11 cellular contexts compared by ENCODE assay signal in the genomic region with DNA sequence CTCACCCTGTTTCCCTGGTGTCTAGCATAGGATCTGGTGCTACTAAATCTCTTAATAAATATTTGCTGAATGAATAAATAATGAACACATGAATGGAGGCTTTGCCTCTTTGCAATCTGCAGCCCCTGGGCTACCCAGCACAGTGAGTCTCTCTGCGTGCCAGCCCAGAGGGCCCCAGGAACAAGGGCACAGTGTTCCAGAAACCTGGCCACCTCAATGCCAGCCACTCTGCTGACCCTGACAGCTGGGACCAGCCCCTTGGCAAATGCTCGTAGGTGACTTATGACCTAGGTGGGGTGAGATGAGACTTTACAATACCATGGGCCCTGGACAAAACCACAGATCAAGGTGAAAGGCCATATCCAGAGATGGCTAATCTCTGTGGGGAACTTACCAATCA. TPM values are rescaled to one million over a fixed set of nuclear protein-coding genes. Genes with fewer than 3 reads are reported as not detected.
DNase-seq lines count a peak whose midpoint lies in the region; ATAC-seq, FAIRE-seq and TF ChIP-seq lines count a peak whose summit lies in the region.
"Had no signal": no experiment of that assay in that cellular context is flagged by ENCODE, and none has a peak within 500 bp of the region (broad histone marks: within the 10 kb centered on the region; RNA-seq: fewer than 3 reads in every experiment).

No MANE protein-coding gene starts in this region.

- peak overlapping the region; percentile 71 for H2BK12ac ChIP-seq in trophoblast cell (ENCODE audit: low read length)

- H3K36me3 ChIP-seq in PC-9 (ENCODE audit: low read depth) (peaks cover 10% of the 10 kb centered on the region), esophagus squamous epithelium (peaks cover 16 to 92% (median 18%) of the 10 kb centered on the region in 3 donors), trophoblast cell (ENCODE audit: control insufficient read depth in 1 of 2, insufficient read depth in 2 of 2, low read length in 2 of 2) (peaks cover 19 to 23% of the 10 kb centered on the region in 2 experiments)

- ATAC-seq in GM18861 (IDR thresholded peaks at IDR 0.05; ENCODE audit: unreplicated experiment) = no peak
- ATAC-seq: activated T-helper 17 cell treated with anti-CD3 and anti-CD28 coated beads, Interleukin-2, amount 50 U/mL, for 72 hours had no signal

- H4K20me1 ChIP-seq in PC-9 (ENCODE audit: insufficient read depth) = no peaks in the 10 kb centered on the region

- H3K4me3 ChIP-seq in AG10803 (ENCODE audit: low read length) (peak overlapping the region; percentile 36), PC-9 (peak overlapping the region; percentile 44; the same call in 1 of the 2 replicates), esophagus squamous epithelium (peak overlapping the region in 1 of 4 donors; percentile 30), trophoblast cell (ENCODE audit: low read depth, low read length) (no peak overlapping the region)

- H2BK120ac ChIP-seq in trophoblast cell (ENCODE audit: insufficient read depth, low read length, poor library complexity) = peak overlapping the region; percentile 83

- H3K14ac ChIP-seq in trophoblast cell (ENCODE audit: low read length) = peak overlapping the region; percentile 69

- TSS peak; percentile 58 for BruUV-seq in PC-9 (replicated peaks; lab: Mats Ljungman, UMichigan)

- H2AK5ac ChIP-seq in trophoblast cell (ENCODE audit: low read length) = peak overlapping the region; percentile 44

- peak overlapping the region; percentile 14 for H3K23ac ChIP-seq in trophoblast cell (ENCODE audit: low read length)

- H3K27me3 ChIP-seq in PC-9 (ENCODE audit: insufficient read depth, low read depth) (no peaks in the 10 kb centered on the region), esophagus squamous epithelium (no peaks in the 10 kb centered on the region), trophoblast cell (ENCODE audit: insufficient read depth, low read length) (no peaks in the 10 kb centered on the region)

- intact Hi-C loops in PC-9 (cut with micrococcal nuclease; ENCODE audit: unreplicated experiment) (loop anchor here (1.0 to 5.0 kb wide), 3 partner anchors 22 to 96 kb away; a partner anchor contains a TSS), esophagus squamous epithelium (cut with DNase I) (no loop called here)

- H3K9ac ChIP-seq in trophoblast cell (ENCODE audit: low read length) = no peak overlapping the region

- no peak for FAIRE-seq in GM19239 (lab: Jason Lieb, UNC)

- peak overlapping the region; percentile 22 for H4K12ac ChIP-seq in trophoblast cell (ENCODE audit: low read depth, low read length)

- peaks cover 43% of the 10 kb centered on the region for H3K79me1 ChIP-seq in trophoblast cell (ENCODE audit: low read length)

- H3K9me3 ChIP-seq in PC-9 (ENCODE audit: insufficient read depth, low read depth) = no peaks in the 10 kb centered on the region
- no peaks in the 10 kb centered on the region for H3K9me3 ChIP-seq in esophagus squamous epithelium
- no peaks in the 10 kb centered on the region for H3K9me3 ChIP-seq in trophoblast cell (ENCODE audit: insufficient read depth, low read depth, low read length)

- DNase-seq in AG10803 (ENCODE audit: low read depth) (no peak), PC-9 (peak; percentile 62 to 87), esophagus squamous epithelium (lab: John Stamatoyannopoulos, UW) (no peak), trophoblast cell (no peak), GM19239 (ENCODE audit: insufficient read length, low spot score) (no peak), Ammon's horn (ENCODE audit: low spot score) (no peak)
- no peak for DNase-seq in activated naive CD4-positive, alpha-beta T cell (lab: John Stamatoyannopoulos, UW)
- DNase-seq: endodermal cell, NCI-H774 had no signal

- POLR2A ChIA-PET in PC-9 (lab: Charles Lee; ENCODE audit: unreplicated experiment) = interaction anchor here (0.5 kb wide), 1 partner anchor 404 kb away, joined by 3 read pairs; no protein-coding TSS in a partner anchor

- H3K4me1 ChIP-seq in PC-9 (replicated peaks; ENCODE audit: insufficient read depth) = peaks cover 76% of the 10 kb centered on the region
- peaks cover 24 to 51% (median 36%) of the 10 kb centered on the region in 3 donors for H3K4me1 ChIP-seq in esophagus squamous epithelium
- peaks cover 54 to 64% of the 10 kb centered on the region in 2 experiments for H3K4me1 ChIP-seq in trophoblast cell (ENCODE audit: control insufficient read depth in 1 of 2, insufficient read depth in 2 of 2, low read length in 2 of 2)

- CTCF ChIA-PET in PC-9 (lab: Charles Lee) = no interaction called here

- H3K79me2 ChIP-seq in PC-9 (ENCODE audit: low read depth) (peaks cover 10% of the 10 kb centered on the region), trophoblast cell (ENCODE audit: control insufficient read depth, insufficient read depth, low read length, poor library complexity) (peaks cover 5% of the 10 kb centered on the region)

- H2AFZ ChIP-seq in PC-9 (no peak overlapping the region), trophoblast cell (ENCODE audit: insufficient read depth, low read length, poor library complexity) (peak overlapping the region; percentile 58)

- TF ChIP-seq POLR2A in esophagus squamous epithelium (IDR thresholded peaks at IDR 0.05) = no peak

- 40 to 57% methylated on average over 1 of the region's 2 CpGs for WGBS in esophagus squamous epithelium, 2 donors
- WGBS in trophoblast cell (ENCODE audit: extremely low coverage, insufficient coverage, insufficient read length) = no CpG with 5 or more reads among the region's 2 CpGs

- peak overlapping the region; percentile 40 for H3K4ac ChIP-seq in trophoblast cell (ENCODE audit: low read depth, low read length)

- no peaks in the 10 kb centered on the region for H3K9me2 ChIP-seq in PC-9 (ENCODE audit: insufficient read depth)

- peak overlapping the region; percentile 36 for H3K18ac ChIP-seq in trophoblast cell (ENCODE audit: low read length)

- H4K8ac ChIP-seq in trophoblast cell (ENCODE audit: low read depth, low read length) = peak overlapping the region; percentile 49

- peak overlapping the region; percentile 79 for H3K4me2 ChIP-seq in PC-9
- peak overlapping the region; percentile 50 for H3K4me2 ChIP-seq in trophoblast cell (ENCODE audit: low read length)

- peak overlapping the region; percentile 70 for H2BK5ac ChIP-seq in trophoblast cell (ENCODE audit: low read depth, low read length, poor library complexity)

- H3K27ac ChIP-seq in PC-9 (peak overlapping the region; percentile 93), esophagus squamous epithelium (peak overlapping the region; percentile 76 to 85 (median 82)), trophoblast cell (ENCODE audit: low read depth, low read length) (peak overlapping the region; percentile 94)

- peaks cover 52% of the 10 kb centered on the region for H3F3A ChIP-seq in PC-9 (ENCODE audit: insufficient read depth, low read depth)

- H4K91ac ChIP-seq in trophoblast cell (ENCODE audit: low read depth, low read length) = peak overlapping the region; percentile 92

- TF ChIP-seq CTCF in AG10803 (conservative IDR thresholded peaks at IDR 0.05; ENCODE audit: low read length) = no peak
- TF ChIP-seq CTCF in PC-9 (conservative IDR thresholded peaks at IDR 0.05) = no peak
- no peak for TF ChIP-seq CTCF in esophagus squamous epithelium (IDR thresholded peaks at IDR 0.05)

RNA-seq across cellular contexts. Expression of a gene that starts 31.6 kb away (rescaled TPM):
- 85.4 and 103 TPM in 2 replicates for total RNA-seq in PC-9 (2021)
- 10 to 100 TPM; 50.7 to 94.8 (median 65.0) TPM for total RNA-seq in esophagus squamous epithelium
- polyA plus RNA-seq in trophoblast cell (2013) = 143 and 144 TPM in 2 replicates

RNA-seq across cellular contexts. Expression of a gene that starts 32.0 kb away (rescaled TPM):
- total RNA-seq in PC-9 (2021) (14.2 and 15.5 TPM in 2 replicates), esophagus squamous epithelium (10 to 100 TPM; 10.1 to 43.8 (median 18.1) TPM)
- polyA plus RNA-seq in trophoblast cell (2013) = 12.7 and 14.0 TPM in 2 replicates

RNA-seq across cellular contexts. Expression of a gene that starts 39.3 kb away (rescaled TPM):
- total RNA-seq in PC-9 (2021) (39.9 and 43.3 TPM in 2 replicates), esophagus squamous epithelium (10 to 100 TPM; 47.5 to 99.7 (median 57.8) TPM)
- polyA plus RNA-seq in trophoblast cell (2013) = 50.2 and 51.2 TPM in 2 replicates

Comparison
In these comparisons a context has a peak if more than half of its experiments do, and no peak if none do; other contexts are left out.
1. DNase-seq: peak in PC-9 (2 of 2); none in AG10803 (single experiment), esophagus squamous epithelium (single experiment), trophoblast cell (0 of 2), GM19239 (single experiment), activated naive CD4-positive, alpha-beta T cell (0 of 4) and Ammon's horn (single experiment).
2. Peak in every context shown above with its lines, with median percentiles within 50 percentile points of each other: H3K27ac ChIP-seq.